In genomic region chr16:52496051-52496876, GRCh38 we compare ENCODE assay signal across 16 cellular contexts. TPM values are rescaled to one million over a fixed set of nuclear protein-coding genes. Genes with fewer than 3 reads are reported as not detected.
DNase-seq lines count a peak whose midpoint lies in the region; ATAC-seq lines count a peak whose summit lies in the region.
"Had no signal": no experiment of that assay in that cellular context is flagged by ENCODE, and none has a peak within 500 bp of the region (broad histone marks: within the 10 kb centered on the region; RNA-seq: fewer than 3 reads in every experiment).

No MANE protein-coding gene starts in this region.

- H3K27ac Mint-ChIP-seq in immature natural killer cell: no peak overlapping the region
- H3K27ac Mint-ChIP-seq: activated B cell treated with CpG ODN at 0.5 μM for 24 hours; activated naive CD8-positive, alpha-beta T cell treated with anti-CD3 and anti-CD28 coated beads, Interleukin-2, amount 10 ng/mL, durations not matched to agents 7 days and 5 days; CD14-positive monocyte; natural killer cell treated with Interleukin-12 subunit alpha and Interleukin-12 subunit beta and Interleukin-15 and Interleukin-18, amount 100 ng/mL, for 72 hours had no signal

- no peaks in the 10 kb centered on the region for H3K27me3 Mint-ChIP-seq in immature natural killer cell (ENCODE audit: low read depth in 3 of 3)
- H3K27me3 Mint-ChIP-seq: activated B cell treated with CpG ODN at 0.5 μM for 24 hours; activated naive CD8-positive, alpha-beta T cell treated with anti-CD3 and anti-CD28 coated beads, Interleukin-2, amount 10 ng/mL, durations not matched to agents 7 days and 5 days; natural killer cell treated with Interleukin-12 subunit alpha and Interleukin-12 subunit beta and Interleukin-15 and Interleukin-18, amount 100 ng/mL, for 72 hours had no signal

- no peaks in the 10 kb centered on the region for H3K4me1 Mint-ChIP-seq in immature natural killer cell
- H3K4me1 Mint-ChIP-seq: activated B cell treated with CpG ODN at 0.5 μM for 24 hours; activated naive CD8-positive, alpha-beta T cell treated with anti-CD3 and anti-CD28 coated beads, Interleukin-2, amount 10 ng/mL, durations not matched to agents 7 days and 5 days; CD14-positive monocyte had no signal

- no peak overlapping the region for H3K4me3 Mint-ChIP-seq in immature natural killer cell
- H3K4me3 Mint-ChIP-seq: activated B cell treated with CpG ODN at 0.5 μM for 24 hours; activated naive CD8-positive, alpha-beta T cell treated with anti-CD3 and anti-CD28 coated beads, Interleukin-2, amount 10 ng/mL, durations not matched to agents 7 days and 5 days; CD14-positive monocyte; natural killer cell treated with Interleukin-12 subunit alpha and Interleukin-12 subunit beta and Interleukin-15 and Interleukin-18, amount 100 ng/mL, for 72 hours had no signal

- peaks cover 0 to 6% (median 0%) of the 10 kb centered on the region in 6 donors for H3K9me3 Mint-ChIP-seq in immature natural killer cell
- H3K9me3 Mint-ChIP-seq: activated B cell treated with CpG ODN at 0.5 μM for 24 hours; activated naive CD8-positive, alpha-beta T cell treated with anti-CD3 and anti-CD28 coated beads, Interleukin-2, amount 10 ng/mL, durations not matched to agents 7 days and 5 days had no signal

- ATAC-seq in HG02759 (IDR thresholded peaks at IDR 0.05; ENCODE audit: unreplicated experiment): no peak
- ATAC-seq: natural killer cell treated with Interleukin-12 subunit alpha and Interleukin-12 subunit beta and Interleukin-15 and Interleukin-18, amount 100 ng/mL, for 72 hours had no signal

- H3K36me3 Mint-ChIP-seq in immature natural killer cell: no peaks in the 10 kb centered on the region
- H3K36me3 Mint-ChIP-seq: activated naive CD8-positive, alpha-beta T cell treated with anti-CD3 and anti-CD28 coated beads, Interleukin-2, amount 10 ng/mL, durations not matched to agents 7 days and 5 days; CD14-positive monocyte; natural killer cell treated with Interleukin-12 subunit alpha and Interleukin-12 subunit beta and Interleukin-15 and Interleukin-18, amount 100 ng/mL, for 72 hours had no signal

- peak; percentile 75 for DNase-seq in HT-29 (ENCODE audit: low spot score)
- peak; percentile 87 for DNase-seq in NCI-H2081 treated with DMSO at 0.1 percent for 48 hours (lab: John Stamatoyannopoulos, UW)
- DNase-seq in caudate nucleus (lab: John Stamatoyannopoulos, UW): no peak
- DNase-seq in pons (ENCODE audit: low spot score): peak; percentile 78
- no peak for DNase-seq in activated effector memory CD4-positive, alpha-beta T cell treated with Interleukin-2 at 50 U/mL for 16 hours
- DNase-seq in immature natural killer cell: no peak
- DNase-seq: activated B cell treated with CpG ODN at 0.5 μM for 24 hours; activated naive CD8-positive, alpha-beta T cell treated with anti-CD3 and anti-CD28 coated beads, Interleukin-2, amount 10 ng/mL, durations not matched to agents 7 days and 5 days; erythroblast; GF-D8; left ventricle myocardium inferior; SW 1271 had no signal

- peak overlapping the region; percentile 5 for H3K27ac ChIP-seq in caudate nucleus (ENCODE audit: low read depth, low read length)
- H3K27ac ChIP-seq: left ventricle myocardium inferior had no signal

RNA-seq across cellular contexts. Expression of gene TOX3, which starts 50.7 kb away (rescaled TPM):
- total RNA-seq in HT-29 (2014; rRNA removed; shearing (Covaris generic)): 5.7 and 7.1 TPM in 2 replicates
- polyA plus RNA-seq in immature natural killer cell: not detected
- total RNA-seq: activated B cell treated with CpG ODN at 0.5 μM for 24 hours; activated naive CD8-positive, alpha-beta T cell treated with anti-CD3 and anti-CD28 coated beads, Interleukin-2, amount 10 ng/mL, durations not matched to agents 7 days and 5 days; left ventricle myocardium inferior; MCF 10A; natural killer cell treated with Interleukin-12 subunit alpha and Interleukin-12 subunit beta and Interleukin-15 and Interleukin-18, amount 100 ng/mL, for 72 hours had no signal
- polyA plus RNA-seq: CD14-positive monocyte had no signal

Comparison
In these comparisons a context has a peak if more than half of its experiments do, and no peak if none do; other contexts are left out.
1. DNase-seq: peak in HT-29 (single experiment), NCI-H2081 treated with DMSO at 0.1 percent for 48 hours (single experiment) and pons (single experiment); none in caudate nucleus (0 of 61), activated effector memory CD4-positive, alpha-beta T cell treated with Interleukin-2 at 50 U/mL for 16 hours (single experiment) and immature natural killer cell (0 of 3).